In the genomic region with DNA sequence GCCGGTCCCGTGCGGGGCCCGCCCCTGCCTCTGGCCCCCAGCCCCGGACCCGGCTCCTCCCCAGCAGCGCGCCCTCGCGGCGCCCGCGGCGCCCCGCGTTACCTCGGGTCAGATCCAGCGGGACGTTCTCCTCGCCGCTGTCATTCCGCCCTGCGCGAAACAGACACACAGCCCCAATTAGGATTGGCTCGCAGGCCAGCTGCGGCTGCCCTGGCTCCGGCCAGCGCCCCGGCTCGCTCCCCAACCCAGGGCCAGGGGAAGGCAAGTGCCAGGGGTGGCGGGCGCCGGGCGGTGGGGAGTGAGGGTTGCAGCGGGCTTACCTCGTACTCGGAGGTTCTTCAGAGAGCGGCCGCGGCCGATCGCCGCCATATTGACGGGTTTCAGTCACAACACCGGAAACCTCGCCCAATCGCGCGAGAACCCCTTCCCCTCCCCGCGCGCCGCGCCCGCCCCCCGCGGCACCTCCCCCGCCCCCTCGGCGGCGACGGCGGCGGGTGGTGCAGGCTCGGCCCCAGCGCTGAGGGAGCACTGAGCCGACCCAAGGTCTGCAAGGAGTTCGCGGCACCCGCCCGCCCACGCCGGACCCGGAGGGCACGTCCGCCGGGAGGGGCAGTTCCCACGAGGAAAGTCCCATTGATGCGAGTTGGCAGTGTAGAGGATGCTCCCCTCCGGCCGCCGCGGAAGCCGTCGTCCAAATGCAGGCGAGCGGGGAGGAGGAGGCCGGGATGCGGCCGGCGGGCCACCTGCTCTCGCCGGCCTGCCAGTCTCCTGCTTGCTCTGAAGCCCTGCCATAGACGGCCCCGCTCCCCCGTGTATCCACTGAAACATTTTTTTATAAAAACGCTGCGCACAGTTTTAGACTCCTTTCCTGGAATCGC, we compare ENCODE assay signal across 8 cellular contexts. TPM values are rescaled to one million over a fixed set of nuclear protein-coding genes. Genes with fewer than 3 reads are reported as not detected.
A peak's percentile ranks its signal among the peaks of the same experiment; 100 is the strongest.
DNase-seq lines count a peak whose midpoint lies in the region; ATAC-seq and TF ChIP-seq lines count a peak whose summit lies in the region.

A gene with protein sequence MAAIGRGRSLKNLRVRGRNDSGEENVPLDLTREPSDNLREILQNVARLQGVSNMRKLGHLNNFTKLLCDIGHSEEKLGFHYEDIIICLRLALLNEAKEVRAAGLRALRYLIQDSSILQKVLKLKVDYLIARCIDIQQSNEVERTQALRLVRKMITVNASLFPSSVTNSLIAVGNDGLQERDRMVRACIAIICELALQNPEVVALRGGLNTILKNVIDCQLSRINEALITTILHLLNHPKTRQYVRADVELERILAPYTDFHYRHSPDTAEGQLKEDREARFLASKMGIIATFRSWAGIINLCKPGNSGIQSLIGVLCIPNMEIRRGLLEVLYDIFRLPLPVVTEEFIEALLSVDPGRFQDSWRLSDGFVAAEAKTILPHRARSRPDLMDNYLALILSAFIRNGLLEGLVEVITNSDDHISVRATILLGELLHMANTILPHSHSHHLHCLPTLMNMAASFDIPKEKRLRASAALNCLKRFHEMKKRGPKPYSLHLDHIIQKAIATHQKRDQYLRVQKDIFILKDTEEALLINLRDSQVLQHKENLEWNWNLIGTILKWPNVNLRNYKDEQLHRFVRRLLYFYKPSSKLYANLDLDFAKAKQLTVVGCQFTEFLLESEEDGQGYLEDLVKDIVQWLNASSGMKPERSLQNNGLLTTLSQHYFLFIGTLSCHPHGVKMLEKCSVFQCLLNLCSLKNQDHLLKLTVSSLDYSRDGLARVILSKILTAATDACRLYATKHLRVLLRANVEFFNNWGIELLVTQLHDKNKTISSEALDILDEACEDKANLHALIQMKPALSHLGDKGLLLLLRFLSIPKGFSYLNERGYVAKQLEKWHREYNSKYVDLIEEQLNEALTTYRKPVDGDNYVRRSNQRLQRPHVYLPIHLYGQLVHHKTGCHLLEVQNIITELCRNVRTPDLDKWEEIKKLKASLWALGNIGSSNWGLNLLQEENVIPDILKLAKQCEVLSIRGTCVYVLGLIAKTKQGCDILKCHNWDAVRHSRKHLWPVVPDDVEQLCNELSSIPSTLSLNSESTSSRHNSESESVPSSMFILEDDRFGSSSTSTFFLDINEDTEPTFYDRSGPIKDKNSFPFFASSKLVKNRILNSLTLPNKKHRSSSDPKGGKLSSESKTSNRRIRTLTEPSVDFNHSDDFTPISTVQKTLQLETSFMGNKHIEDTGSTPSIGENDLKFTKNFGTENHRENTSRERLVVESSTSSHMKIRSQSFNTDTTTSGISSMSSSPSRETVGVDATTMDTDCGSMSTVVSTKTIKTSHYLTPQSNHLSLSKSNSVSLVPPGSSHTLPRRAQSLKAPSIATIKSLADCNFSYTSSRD (N-terminal part only) (minus strand): TSS at position 391 of the 878 bp plus-strand sequence. CDS start 22 bp downstream, at position 369.

- H3K4me3 ChIP-seq in GM12875 (ENCODE audit: low read depth, low read length) = peak within 1 kb of the TSS; percentile 90
- H3K4me3 ChIP-seq in trophoblast cell (ENCODE audit: low read depth, low read length) = peak within 1 kb of the TSS; percentile 100
- H3K4me3 ChIP-seq in tibial nerve = peak within 1 kb of the TSS; percentile 86 to 99 (median 94)

- H4K12ac ChIP-seq in trophoblast cell (ENCODE audit: low read depth, low read length) = peak within 1 kb of the TSS; percentile 95

- TF ChIP-seq CTCF in GM12875 (IDR thresholded peaks at IDR 0.05; ENCODE audit: borderline replicate concordance, insufficient read depth, low read depth, low read length) (no peak), tibial nerve (IDR thresholded peaks at IDR 0.05) (no peak)

- ATAC-seq in HG02759 (IDR thresholded peaks at IDR 0.05; ENCODE audit: unreplicated experiment) (peak; percentile 81), Right ventricle myocardium inferior (peak; percentile 97)

- H2AFZ ChIP-seq in trophoblast cell (ENCODE audit: insufficient read depth, low read length, poor library complexity) = peak within 1 kb of the TSS; percentile 99

- H3K23ac ChIP-seq in trophoblast cell (ENCODE audit: low read length) = no peak within 1 kb of the TSS

- H3K4me1 ChIP-seq in trophoblast cell (ENCODE audit: control insufficient read depth in 1 of 2, insufficient read depth in 2 of 2, low read length in 2 of 2) = no peaks in the 10 kb centered on the region
- peaks cover 0 to 60% (median 17%) of the 10 kb centered on the region in 4 donors for H3K4me1 ChIP-seq in tibial nerve

- TF ChIP-seq EP300 in tibial nerve (IDR thresholded peaks at IDR 0.05) = peak in 1 of 2 donors; percentile 93

- H3K79me1 ChIP-seq in trophoblast cell (ENCODE audit: low read length) = peaks cover 12% of the 10 kb centered on the region

- peak within 1 kb of the TSS; percentile 98 for H3K9ac ChIP-seq in trophoblast cell (ENCODE audit: low read length)

- H3K27me3 ChIP-seq in trophoblast cell (ENCODE audit: insufficient read depth, low read length) = no peaks in the 10 kb centered on the region
- H3K27me3 ChIP-seq in tibial nerve = no peaks in the 10 kb centered on the region

- peaks cover 7% of the 10 kb centered on the region for H3K79me2 ChIP-seq in trophoblast cell (ENCODE audit: control insufficient read depth, insufficient read depth, low read length, poor library complexity)

- peak within 1 kb of the TSS; percentile 93 for H3K4ac ChIP-seq in trophoblast cell (ENCODE audit: low read depth, low read length)

- H3K4me2 ChIP-seq in trophoblast cell (ENCODE audit: low read length) = peak within 1 kb of the TSS; percentile 98

- DNase-seq in NCI-H128 (lab: John Stamatoyannopoulos, UW; ENCODE audit: unreplicated experiment) (peak; percentile 73), SW 1271 (lab: John Stamatoyannopoulos, UW) (peak; percentile 72 to 87), Right ventricle myocardium inferior (ENCODE audit: missing footprints) (peak; percentile 97), trophoblast cell (peak; percentile 79 to 94), tibial nerve (ENCODE audit: low spot score in 2 of 2) (peak; percentile 84 to 85)
- peak; percentile 78 for DNase-seq in activated naive CD8-positive, alpha-beta T cell treated with anti-CD3 and anti-CD28 coated beads, Interleukin-2, amount 50 U/mL, for 16 hours (ENCODE audit: low read depth, low spot score)

- H2BK12ac ChIP-seq in trophoblast cell (ENCODE audit: low read length) = no peak within 1 kb of the TSS

- no peak within 1 kb of the TSS for H2AK5ac ChIP-seq in trophoblast cell (ENCODE audit: low read length)

- no CpG with 5 or more reads among the region's 99 CpGs for WGBS in trophoblast cell (ENCODE audit: extremely low coverage, insufficient coverage, insufficient read length)
- WGBS in tibial nerve, 2 donors = 0 to 1% methylated on average over 30 to 50 of the region's 99 CpGs

- peak within 1 kb of the TSS; percentile 96 for H4K8ac ChIP-seq in trophoblast cell (ENCODE audit: low read depth, low read length)

- intact Hi-C loops in Right ventricle myocardium inferior (cut with DNase I) = loop anchor here (2.0 to 5.0 kb wide), 2 partner anchors 57 to 69 kb away; no protein-coding TSS in a partner anchor

- H2BK120ac ChIP-seq in trophoblast cell (ENCODE audit: insufficient read depth, low read length, poor library complexity) = peak within 1 kb of the TSS; percentile 92

- peak within 1 kb of the TSS; percentile 94 for H2BK5ac ChIP-seq in trophoblast cell (ENCODE audit: low read depth, low read length, poor library complexity)

- H3K36me3 ChIP-seq in trophoblast cell (ENCODE audit: control insufficient read depth in 1 of 2, insufficient read depth in 2 of 2, low read length in 2 of 2) (no peaks in the 10 kb centered on the region), tibial nerve (peaks cover 0 to 2% (median 0%) of the 10 kb centered on the region in 3 donors)

- peak within 1 kb of the TSS; percentile 98 for H3K18ac ChIP-seq in trophoblast cell (ENCODE audit: low read length)

- H3K14ac ChIP-seq in trophoblast cell (ENCODE audit: low read length) = peak within 1 kb of the TSS; percentile 92

- H4K91ac ChIP-seq in trophoblast cell (ENCODE audit: low read depth, low read length) = peak within 1 kb of the TSS; percentile 87

- H3K27ac ChIP-seq in trophoblast cell (ENCODE audit: low read depth, low read length) (peak within 1 kb of the TSS; percentile 97), tibial nerve (peak within 1 kb of the TSS; percentile 97 to 99 (median 99))

- no peaks in the 10 kb centered on the region for H3K9me3 ChIP-seq in trophoblast cell (ENCODE audit: insufficient read depth, low read depth, low read length)
- H3K9me3 ChIP-seq in tibial nerve = no peaks in the 10 kb centered on the region

- TF ChIP-seq POLR2A in tibial nerve (IDR thresholded peaks at IDR 0.05) = peak; percentile 44 to 75

RNA-seq across cellular contexts. Expression of the gene that starts here (rescaled TPM):
- total RNA-seq in Right ventricle myocardium inferior (26.0 TPM), tibial nerve (10 to 100 TPM; 33.9 to 59.0 (median 44.3) TPM)
- 20.7 and 21.7 TPM in 2 replicates for polyA plus RNA-seq in trophoblast cell (2013)

Comparison
In these comparisons a context has a peak if more than half of its experiments do, and no peak if none do; other contexts are left out.
1. Peak in every context shown above with its lines: DNase-seq, ATAC-seq, H3K4me3 ChIP-seq and H3K27ac ChIP-seq.